Comparison of ENCODE assay signal across 2 cellular contexts in the genomic region with DNA sequence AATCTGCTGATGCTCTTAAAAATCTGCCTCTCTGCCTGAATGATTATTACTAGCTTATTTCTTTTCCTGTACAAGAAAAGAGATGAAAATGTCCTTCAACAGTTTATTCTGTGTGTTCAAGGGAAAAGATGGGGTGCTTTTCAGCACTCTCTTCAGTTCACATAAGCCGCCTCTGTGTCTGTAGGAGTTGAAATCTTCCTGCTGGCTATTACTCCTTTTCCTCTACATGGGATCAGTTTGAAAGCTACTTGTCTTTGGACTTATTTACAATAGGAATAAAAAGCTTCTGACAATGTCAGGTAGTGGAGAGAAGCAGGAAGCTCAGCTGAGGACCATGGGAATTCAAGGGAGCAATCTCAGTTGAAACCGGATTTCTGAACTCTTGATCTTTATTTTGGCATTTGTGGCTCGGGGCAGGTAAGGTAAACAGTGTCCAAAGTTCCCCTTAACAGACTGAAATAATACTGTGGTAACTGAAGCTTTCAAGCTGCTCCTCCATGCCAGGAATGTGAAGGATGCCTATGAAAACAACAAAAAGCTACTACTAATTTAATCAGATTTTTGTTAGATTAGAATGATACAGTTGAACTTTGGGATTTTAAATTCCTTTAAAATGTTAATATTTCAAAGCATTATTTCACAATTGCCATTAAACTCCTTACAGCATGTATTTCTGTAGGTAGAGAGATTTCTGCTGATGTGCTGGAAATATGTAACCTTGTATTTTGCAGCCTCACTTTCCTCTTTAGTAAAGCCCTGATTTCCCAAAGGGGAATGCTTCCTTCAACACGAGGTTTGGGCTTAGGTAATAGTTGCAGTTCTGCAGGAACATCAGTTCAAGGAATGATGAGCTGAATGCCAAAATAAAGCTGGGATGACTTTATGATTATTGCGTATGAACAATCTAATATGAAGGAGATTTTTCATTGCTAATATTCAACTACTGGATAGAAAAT.
TF ChIP-seq lines count a peak whose summit lies in the region.

No MANE protein-coding gene starts in this region.

TF ChIP-seq in SK-N-SH treated with all-trans-retinoic acid at 6 μM for 48 hours, 23 proteins besides CTCF, POLR2A, EP300 and RAD21 (continued from another document):
- TF ChIP-seq, protein P1, sequence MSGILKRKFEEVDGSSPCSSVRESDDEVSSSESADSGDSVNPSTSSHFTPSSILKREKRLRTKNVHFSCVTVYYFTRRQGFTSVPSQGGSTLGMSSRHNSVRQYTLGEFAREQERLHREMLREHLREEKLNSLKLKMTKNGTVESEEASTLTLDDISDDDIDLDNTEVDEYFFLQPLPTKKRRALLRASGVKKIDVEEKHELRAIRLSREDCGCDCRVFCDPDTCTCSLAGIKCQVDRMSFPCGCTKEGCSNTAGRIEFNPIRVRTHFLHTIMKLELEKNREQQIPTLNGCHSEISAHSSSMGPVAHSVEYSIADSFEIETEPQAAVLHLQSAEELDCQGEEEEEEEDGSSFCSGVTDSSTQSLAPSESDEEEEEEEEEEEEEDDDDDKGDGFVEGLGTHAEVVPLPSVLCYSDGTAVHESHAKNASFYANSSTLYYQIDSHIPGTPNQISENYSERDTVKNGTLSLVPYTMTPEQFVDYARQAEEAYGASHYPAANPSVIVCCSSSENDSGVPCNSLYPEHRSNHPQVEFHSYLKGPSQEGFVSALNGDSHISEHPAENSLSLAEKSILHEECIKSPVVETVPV (CRISPR knock-in tag; IDR thresholded peaks at IDR 0.05): no peak
- TF ChIP-seq, protein P2, sequence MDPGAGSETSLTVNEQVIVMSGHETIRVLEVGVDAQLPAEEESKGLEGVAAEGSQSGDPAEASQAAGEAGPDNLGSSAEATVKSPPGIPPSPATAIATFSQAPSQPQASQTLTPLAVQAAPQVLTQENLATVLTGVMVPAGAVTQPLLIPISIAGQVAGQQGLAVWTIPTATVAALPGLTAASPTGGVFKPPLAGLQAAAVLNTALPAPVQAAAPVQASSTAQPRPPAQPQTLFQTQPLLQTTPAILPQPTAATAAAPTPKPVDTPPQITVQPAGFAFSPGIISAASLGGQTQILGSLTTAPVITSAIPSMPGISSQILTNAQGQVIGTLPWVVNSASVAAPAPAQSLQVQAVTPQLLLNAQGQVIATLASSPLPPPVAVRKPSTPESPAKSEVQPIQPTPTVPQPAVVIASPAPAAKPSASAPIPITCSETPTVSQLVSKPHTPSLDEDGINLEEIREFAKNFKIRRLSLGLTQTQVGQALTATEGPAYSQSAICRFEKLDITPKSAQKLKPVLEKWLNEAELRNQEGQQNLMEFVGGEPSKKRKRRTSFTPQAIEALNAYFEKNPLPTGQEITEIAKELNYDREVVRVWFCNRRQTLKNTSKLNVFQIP (CRISPR knock-in tag; IDR thresholded peaks at IDR 0.05; ENCODE audit: borderline replicate concordance, low read depth): no peak
- TF ChIP-seq BACH2 (CRISPR knock-in tag; IDR thresholded peaks at IDR 0.05; ENCODE audit: borderline replicate concordance): no peak
- TF ChIP-seq ZNF70 (CRISPR knock-in tag; IDR thresholded peaks at IDR 0.05): no peak
- TF ChIP-seq TCF4 (CRISPR knock-in tag; IDR thresholded peaks at IDR 0.05; ENCODE audit: borderline replicate concordance): no peak
- peak; percentile 83 for TF ChIP-seq ZFP3 (CRISPR knock-in tag; IDR thresholded peaks at IDR 0.05)
- no peak for TF ChIP-seq ZC3H10 (CRISPR knock-in tag; IDR thresholded peaks at IDR 0.05)
- TF ChIP-seq TOX (CRISPR knock-in tag; IDR thresholded peaks at IDR 0.05; ENCODE audit: borderline replicate concordance): no peak
- no peak for TF ChIP-seq GLIS3 (CRISPR knock-in tag; IDR thresholded peaks at IDR 0.05)
- TF ChIP-seq ESRRG (CRISPR knock-in tag; IDR thresholded peaks at IDR 0.05): no peak
- TF ChIP-seq, protein P3, sequence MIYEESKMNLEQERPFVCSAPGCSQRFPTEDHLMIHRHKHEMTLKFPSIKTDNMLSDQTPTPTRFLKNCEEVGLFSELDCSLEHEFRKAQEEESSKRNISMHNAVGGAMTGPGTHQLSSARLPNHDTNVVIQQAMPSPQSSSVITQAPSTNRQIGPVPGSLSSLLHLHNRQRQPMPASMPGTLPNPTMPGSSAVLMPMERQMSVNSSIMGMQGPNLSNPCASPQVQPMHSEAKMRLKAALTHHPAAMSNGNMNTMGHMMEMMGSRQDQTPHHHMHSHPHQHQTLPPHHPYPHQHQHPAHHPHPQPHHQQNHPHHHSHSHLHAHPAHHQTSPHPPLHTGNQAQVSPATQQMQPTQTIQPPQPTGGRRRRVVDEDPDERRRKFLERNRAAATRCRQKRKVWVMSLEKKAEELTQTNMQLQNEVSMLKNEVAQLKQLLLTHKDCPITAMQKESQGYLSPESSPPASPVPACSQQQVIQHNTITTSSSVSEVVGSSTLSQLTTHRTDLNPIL (CRISPR knock-in tag; IDR thresholded peaks at IDR 0.05; ENCODE audit: low read depth): no peak

TF ChIP-seq in SK-N-SH, 30 proteins besides CTCF, POLR2A, EP300 and RAD21 (continued from another document):
- TF ChIP-seq IRF3 (IDR thresholded peaks at IDR 0.05; ENCODE audit: low read depth, low read length) (no peak), SMC3 (IDR thresholded peaks at IDR 0.05; ENCODE audit: low read depth, low read length) (no peak), CHD2 (IDR thresholded peaks at IDR 0.05; ENCODE audit: low read length, partially characterized antibody) (no peak), FOXM1 (IDR thresholded peaks at IDR 0.05; ENCODE audit: low read depth) (no peak), MEF2A (IDR thresholded peaks at IDR 0.05; ENCODE audit: borderline replicate concordance, low read depth) (no peak), MXI1 (IDR thresholded peaks at IDR 0.05; ENCODE audit: low read depth, low read length) (no peak), FOXJ3 (CRISPR knock-in tag; IDR thresholded peaks at IDR 0.05) (no peak), TEAD4 (IDR thresholded peaks at IDR 0.05; ENCODE audit: borderline replicate concordance, insufficient read depth) (no peak), JUND (IDR thresholded peaks at IDR 0.05) (no peak), GABPA (IDR thresholded peaks at IDR 0.05; ENCODE audit: low read depth) (no peak), TCF12 (IDR thresholded peaks at IDR 0.05) (no peak), GATA2 (CRISPR knock-in tag; IDR thresholded peaks at IDR 0.05) (no peak), FOSL2 (IDR thresholded peaks at IDR 0.05; ENCODE audit: borderline replicate concordance, low read depth) (no peak)
- TF ChIP-seq, protein P4, sequence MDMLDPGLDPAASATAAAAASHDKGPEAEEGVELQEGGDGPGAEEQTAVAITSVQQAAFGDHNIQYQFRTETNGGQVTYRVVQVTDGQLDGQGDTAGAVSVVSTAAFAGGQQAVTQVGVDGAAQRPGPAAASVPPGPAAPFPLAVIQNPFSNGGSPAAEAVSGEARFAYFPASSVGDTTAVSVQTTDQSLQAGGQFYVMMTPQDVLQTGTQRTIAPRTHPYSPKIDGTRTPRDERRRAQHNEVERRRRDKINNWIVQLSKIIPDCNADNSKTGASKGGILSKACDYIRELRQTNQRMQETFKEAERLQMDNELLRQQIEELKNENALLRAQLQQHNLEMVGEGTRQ (IDR thresholded peaks at IDR 0.05; ENCODE audit: borderline replicate concordance, low read depth, low read length): no peak
- TF ChIP-seq, protein P5, sequence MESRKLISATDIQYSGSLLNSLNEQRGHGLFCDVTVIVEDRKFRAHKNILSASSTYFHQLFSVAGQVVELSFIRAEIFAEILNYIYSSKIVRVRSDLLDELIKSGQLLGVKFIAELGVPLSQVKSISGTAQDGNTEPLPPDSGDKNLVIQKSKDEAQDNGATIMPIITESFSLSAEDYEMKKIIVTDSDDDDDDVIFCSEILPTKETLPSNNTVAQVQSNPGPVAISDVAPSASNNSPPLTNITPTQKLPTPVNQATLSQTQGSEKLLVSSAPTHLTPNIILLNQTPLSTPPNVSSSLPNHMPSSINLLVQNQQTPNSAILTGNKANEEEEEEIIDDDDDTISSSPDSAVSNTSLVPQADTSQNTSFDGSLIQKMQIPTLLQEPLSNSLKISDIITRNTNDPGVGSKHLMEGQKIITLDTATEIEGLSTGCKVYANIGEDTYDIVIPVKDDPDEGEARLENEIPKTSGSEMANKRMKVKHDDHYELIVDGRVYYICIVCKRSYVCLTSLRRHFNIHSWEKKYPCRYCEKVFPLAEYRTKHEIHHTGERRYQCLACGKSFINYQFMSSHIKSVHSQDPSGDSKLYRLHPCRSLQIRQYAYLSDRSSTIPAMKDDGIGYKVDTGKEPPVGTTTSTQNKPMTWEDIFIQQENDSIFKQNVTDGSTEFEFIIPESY (IDR thresholded peaks at IDR 0.05; ENCODE audit: borderline replicate concordance, low read depth): no peak
